ENCODE assay signal across 9 cellular contexts in the genomic region with DNA sequence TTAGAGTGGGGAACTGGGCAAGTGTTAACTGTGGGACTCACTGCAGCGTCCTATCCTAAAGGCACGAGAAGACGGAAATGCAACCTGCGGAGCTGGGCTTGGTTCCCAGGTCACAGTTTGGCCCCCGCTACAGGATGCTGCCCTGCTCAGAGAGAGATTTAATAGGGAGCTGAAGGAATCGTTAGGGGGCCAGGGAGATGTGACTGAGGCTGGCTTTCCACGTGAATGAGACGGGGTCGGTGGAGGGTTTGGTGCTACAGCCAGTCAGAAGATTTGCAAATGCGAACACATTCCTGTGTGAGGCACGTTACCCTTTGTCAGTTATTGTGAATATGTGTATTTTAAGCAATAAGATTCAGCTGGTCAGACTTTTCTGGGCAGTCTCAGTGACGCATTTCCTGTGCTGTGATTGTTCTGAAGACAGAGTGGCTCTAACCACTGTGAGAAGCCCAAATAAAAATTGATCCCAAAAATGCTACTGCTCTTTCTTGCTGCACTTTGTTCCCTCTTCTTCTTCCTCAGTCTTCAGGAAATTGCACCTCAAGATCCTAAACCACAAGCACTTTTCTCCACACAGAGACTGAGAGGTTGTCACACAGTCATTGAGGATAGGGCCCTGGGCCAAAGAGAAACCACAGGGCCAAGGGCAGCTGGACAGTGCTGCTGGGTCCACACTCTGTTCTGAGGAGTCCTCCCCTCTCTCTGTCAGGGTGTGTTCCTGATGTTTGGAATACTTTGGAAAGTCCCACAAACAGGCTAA. TPM values are rescaled to one million over a fixed set of nuclear protein-coding genes. Genes with fewer than 3 reads are reported as not detected.
DNase-seq lines count a peak whose midpoint lies in the region; ATAC-seq and TF ChIP-seq lines count a peak whose summit lies in the region.
"Had no signal": no experiment of that assay in that cellular context is flagged by ENCODE, and none has a peak within 500 bp of the region (broad histone marks: within the 10 kb centered on the region; RNA-seq: fewer than 3 reads in every experiment).

No MANE protein-coding gene starts in this region.

- H3K27me3 ChIP-seq in SJSA1 (replicated peaks) = no peaks in the 10 kb centered on the region

- no peak for TF ChIP-seq CTCF in fibroblast of villous mesenchyme (IDR thresholded peaks at IDR 0.05; ENCODE audit: insufficient read depth, low read depth, low read length)
- TF ChIP-seq CTCF in omental fat pad (IDR thresholded peaks at IDR 0.05) = no peak

- ATAC-seq in omental fat pad (ENCODE audit: low FRiP score) (peak; percentile 60), HG03280 (IDR thresholded peaks at IDR 0.05; ENCODE audit: unreplicated experiment) (no peak)

- H3K4me1 ChIP-seq in SJSA1 (replicated peaks) = peaks cover 39% of the 10 kb centered on the region

- H3K4me3 ChIP-seq in SJSA1 (no peak overlapping the region), fibroblast of villous mesenchyme (ENCODE audit: low read depth, low read length) (no peak overlapping the region)

- H3K9me3 ChIP-seq in SJSA1 (replicated peaks) = no peaks in the 10 kb centered on the region

- DNase-seq in AML-193 (lab: John Stamatoyannopoulos, UW) = peak; percentile 63 to 68
- peak; percentile 69 to 81 for DNase-seq in SJSA1 (ENCODE audit: low read depth in 1 of 2, low spot score in 2 of 2)
- peak; percentile 94 for DNase-seq in fibroblast of villous mesenchyme (ENCODE audit: low read depth)
- no peak for DNase-seq in omental fat pad (ENCODE audit: low spot score)
- DNase-seq in DMS 273 treated with DMSO at 0.1 percent for 48 hours (lab: John Stamatoyannopoulos, UW) = no peak
- no peak for DNase-seq in effector CD4-positive, alpha-beta T cell
- DNase-seq in NCI-H82 (lab: John Stamatoyannopoulos, UW) = no peak
- DNase-seq: Karpas-422 had no signal

- peak overlapping the region; percentile 90 for H3K27ac ChIP-seq in SJSA1

- H3K36me3 ChIP-seq in SJSA1 = peaks cover 36% of the 10 kb centered on the region

RNA-seq across cellular contexts. Expression of gene CYP17A1, which starts 21.2 kb away (rescaled TPM):
- total RNA-seq in SJSA1 (2014; rRNA removed; shearing (Covaris generic)) = not detected in 2 replicates
- total RNA-seq in fibroblast of villous mesenchyme (not detected in 2 replicates), omental fat pad (not detected)

RNA-seq across cellular contexts. Expression of gene BORCS7, which starts 38.1 kb away (rescaled TPM):
- total RNA-seq in SJSA1 (2014; rRNA removed; shearing (Covaris generic)) = 31.9 and 41.9 TPM in 2 replicates
- total RNA-seq in fibroblast of villous mesenchyme (14.7 and 17.4 TPM in 2 replicates), omental fat pad (10 to 100 TPM; 37.5 to 43.4 (median 40.0) TPM)

RNA-seq across cellular contexts. Expression of gene AS3MT, which starts 53.3 kb away (rescaled TPM):
- total RNA-seq in SJSA1 (2014; rRNA removed; shearing (Covaris generic)) = 0.09 and 0.45 TPM in 2 replicates
- total RNA-seq in fibroblast of villous mesenchyme (5.2 and 5.5 TPM in 2 replicates), omental fat pad (1 to 10 TPM; 1.1 to 4.0 (median 1.7) TPM)

Comparison
In these comparisons a context has a peak if more than half of its experiments do, and no peak if none do; other contexts are left out.
1. DNase-seq: peak in AML-193 (2 of 2), SJSA1 (2 of 2) and fibroblast of villous mesenchyme (single experiment); none in omental fat pad (single experiment), DMS 273 treated with DMSO at 0.1 percent for 48 hours (single experiment), effector CD4-positive, alpha-beta T cell (single experiment) and NCI-H82 (single experiment).